Comparison of ENCODE assay signal across 1 cellular context in genomic region chr16:75087040-75087979, GRCh38.
A peak's percentile ranks its signal among the peaks of the same experiment; 100 is the strongest.
TF ChIP-seq lines count a peak whose summit lies in the region.

No MANE protein-coding gene starts in this region.

TF ChIP-seq in K562, 482 proteins besides CTCF, POLR2A, EP300 and RAD21 (continued from another document and continues in another):
- TF ChIP-seq MNT (conservative IDR thresholded peaks at IDR 0.05) (peak; percentile 78 to 90), GABPB2 (CRISPR knock-in tag; conservative IDR thresholded peaks at IDR 0.05) (no peak), TCF3 (CRISPR knock-in tag; IDR thresholded peaks at IDR 0.05) (peak; percentile 77), YY1 (IDR thresholded peaks at IDR 0.05; ENCODE audit: borderline replicate concordance in 1 of 3, control insufficient read depth in 1 of 3, extremely low read depth in 1 of 3, insufficient read depth in 3 of 3, insufficient read length in 1 of 3, insufficient replicate concordance in 2 of 3, low read depth in 1 of 3, low read length in 2 of 3) (peak in 1 of 3 experiments; percentile 32), RBM14 (IDR thresholded peaks at IDR 0.05; ENCODE audit: borderline replicate concordance, insufficient read depth, low read depth, low read length) (no peak), SAP30 (IDR thresholded peaks at IDR 0.05; ENCODE audit: borderline replicate concordance, insufficient read depth, low read depth, low read length, poor library complexity, severe bottlenecking) (peak; percentile 83), ZBED1 (IDR thresholded peaks at IDR 0.05) (0 out of 2 replicates have a peak, but pooled peaks have one; percentile 38), FOXK2 (conservative IDR thresholded peaks at IDR 0.05 in 1 of 2, IDR thresholded peaks at IDR 0.05 in 1 of 2; ENCODE audit: low read depth in 2 of 2) (peak; percentile 61 to 67; a peak in 3 of 4 replicates), PPARD (CRISPR knock-in tag; IDR thresholded peaks at IDR 0.05) (no peak), ZBTB8A (IDR thresholded peaks at IDR 0.05; ENCODE audit: partially characterized antibody) (no peak), PKNOX1 (IDR thresholded peaks at IDR 0.05) (peak; percentile 65), SPI1 (IDR thresholded peaks at IDR 0.05; ENCODE audit: borderline replicate concordance, low read depth, low read length) (0 out of 2 replicates have a peak, but pooled peaks have one; percentile 10), RBBP5 (IDR thresholded peaks at IDR 0.05; ENCODE audit: borderline replicate concordance, insufficient read depth, low read length, poor library complexity, severe bottlenecking) (peak; percentile 63), ID3 (CRISPR knock-in tag; IDR thresholded peaks at IDR 0.05) (no peak), ID3 (tag; IDR thresholded peaks at IDR 0.05) (peak; percentile 59), ARNT (IDR thresholded peaks at IDR 0.05) (0 out of 4 replicates have a peak, but pooled peaks of 1 of the 2 experiments have one; percentile 26), ZNF239 (CRISPR knock-in tag; IDR thresholded peaks at IDR 0.05) (no peak), SNIP1 (IDR thresholded peaks at IDR 0.05; ENCODE audit: low read depth) (peak; percentile 46; the same call in 1 of the 2 replicates), CCNT2 (IDR thresholded peaks at IDR 0.05; ENCODE audit: borderline replicate concordance, extremely low read depth, insufficient read length, low read depth, low read length) (peak; percentile 26), ZNF408 (CRISPR knock-in tag; IDR thresholded peaks at IDR 0.05; ENCODE audit: low read depth) (no peak), XRCC5 (IDR thresholded peaks at IDR 0.05; ENCODE audit: low read depth, low read length) (peak; percentile 34; the same call in 1 of the 2 replicates), ZEB2 (IDR thresholded peaks at IDR 0.05) (0 out of 2 replicates have a peak, but pooled peaks have one; percentile 38), EP400 (IDR thresholded peaks at IDR 0.05) (0 out of 2 replicates have a peak, but pooled peaks have one; percentile 28), PML (IDR thresholded peaks at IDR 0.05; ENCODE audit: low read length) (0 out of 2 replicates have a peak, but pooled peaks have one; percentile 56), LEF1 (IDR thresholded peaks at IDR 0.05) (peak; percentile 81; the same call in 1 of the 2 replicates), POLR2AphosphoS5 (IDR thresholded peaks at IDR 0.05; ENCODE audit: control insufficient read depth, insufficient read depth, low read depth, low read length) (peak; percentile 34; the same call in 1 of the 2 replicates), CBFA2T2 (conservative IDR thresholded peaks at IDR 0.05) (peak; percentile 66), PHB (CRISPR knock-in tag; IDR thresholded peaks at IDR 0.05) (no peak), JUND (IDR thresholded peaks at IDR 0.05; ENCODE audit: borderline replicate concordance, low read depth, low read length) (peak; percentile 28; the same call in 1 of the 2 replicates), JUND (tag; IDR thresholded peaks at IDR 0.05; ENCODE audit: borderline replicate concordance, low read depth, low read length) (peak; percentile 59; the same call in 1 of the 3 replicates), CBFB (CRISPR knock-in tag; IDR thresholded peaks at IDR 0.05) (0 out of 2 replicates have a peak, but pooled peaks have one; percentile 28), BHLHE40 (IDR thresholded peaks at IDR 0.05; ENCODE audit: low read length) (0 out of 2 replicates have a peak, but pooled peaks have one; percentile 8), MLLT1 (IDR thresholded peaks at IDR 0.05) (peak in 1 of 2 experiments; percentile 52; a peak in 1 of 4 replicates), HDAC8 (tag; IDR thresholded peaks at IDR 0.05) (no peak), SIN3A (IDR thresholded peaks at IDR 0.05; ENCODE audit: borderline replicate concordance in 2 of 2, control insufficient read depth in 1 of 2, low read depth in 2 of 2, low read length in 2 of 2) (0 out of 4 replicates have a peak, but pooled peaks of 1 of the 2 experiments have one; percentile 70), FOXA1 (IDR thresholded peaks at IDR 0.05; ENCODE audit: borderline replicate concordance) (peak; percentile 78), DACH1 (IDR thresholded peaks at IDR 0.05; ENCODE audit: partially characterized antibody) (peak; percentile 35), TEAD4 (IDR thresholded peaks at IDR 0.05; ENCODE audit: low read length) (peak; percentile 37; the same call in 1 of the 2 replicates), TEAD4 (CRISPR knock-in tag; IDR thresholded peaks at IDR 0.05; ENCODE audit: borderline replicate concordance) (no peak), RCOR1 (IDR thresholded peaks at IDR 0.05; ENCODE audit: borderline replicate concordance in 1 of 2, low read depth in 2 of 2, low read length in 2 of 2) (peak in 1 of 2 experiments; percentile 59; a peak in 2 of 4 replicates), NRF1 (conservative IDR thresholded peaks at IDR 0.05 in 1 of 2, IDR thresholded peaks at IDR 0.05 in 1 of 2) (peak; percentile 71 to 76), MECOM (CRISPR knock-in tag; IDR thresholded peaks at IDR 0.05) (0 out of 2 replicates have a peak, but pooled peaks have one; percentile 6), ZBTB17 (CRISPR knock-in tag; IDR thresholded peaks at IDR 0.05) (peak; percentile 86)
- TF ChIP-seq, protein P1, sequence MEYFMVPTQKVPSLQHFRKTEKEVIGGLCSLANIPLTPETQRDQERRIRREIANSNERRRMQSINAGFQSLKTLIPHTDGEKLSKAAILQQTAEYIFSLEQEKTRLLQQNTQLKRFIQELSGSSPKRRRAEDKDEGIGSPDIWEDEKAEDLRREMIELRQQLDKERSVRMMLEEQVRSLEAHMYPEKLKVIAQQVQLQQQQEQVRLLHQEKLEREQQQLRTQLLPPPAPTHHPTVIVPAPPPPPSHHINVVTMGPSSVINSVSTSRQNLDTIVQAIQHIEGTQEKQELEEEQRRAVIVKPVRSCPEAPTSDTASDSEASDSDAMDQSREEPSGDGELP (CRISPR knock-in tag; IDR thresholded peaks at IDR 0.05; ENCODE audit: borderline replicate concordance), result peak; percentile 79
- TF ChIP-seq, protein P2, sequence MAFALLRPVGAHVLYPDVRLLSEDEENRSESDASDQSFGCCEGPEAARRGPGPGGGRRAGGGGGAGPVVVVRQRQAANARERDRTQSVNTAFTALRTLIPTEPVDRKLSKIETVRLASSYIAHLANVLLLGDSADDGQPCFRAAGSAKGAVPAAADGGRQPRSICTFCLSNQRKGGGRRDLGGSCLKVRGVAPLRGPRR (CRISPR knock-in tag; IDR thresholded peaks at IDR 0.05), result no peak
- TF ChIP-seq, protein P3, sequence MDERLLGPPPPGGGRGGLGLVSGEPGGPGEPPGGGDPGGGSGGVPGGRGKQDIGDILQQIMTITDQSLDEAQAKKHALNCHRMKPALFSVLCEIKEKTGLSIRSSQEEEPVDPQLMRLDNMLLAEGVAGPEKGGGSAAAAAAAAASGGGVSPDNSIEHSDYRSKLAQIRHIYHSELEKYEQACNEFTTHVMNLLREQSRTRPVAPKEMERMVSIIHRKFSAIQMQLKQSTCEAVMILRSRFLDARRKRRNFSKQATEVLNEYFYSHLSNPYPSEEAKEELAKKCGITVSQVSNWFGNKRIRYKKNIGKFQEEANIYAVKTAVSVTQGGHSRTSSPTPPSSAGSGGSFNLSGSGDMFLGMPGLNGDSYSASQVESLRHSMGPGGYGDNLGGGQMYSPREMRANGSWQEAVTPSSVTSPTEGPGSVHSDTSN (CRISPR knock-in tag; IDR thresholded peaks at IDR 0.05; ENCODE audit: low read depth), result no peak
- TF ChIP-seq, protein P3 (tag; conservative IDR thresholded peaks at IDR 0.05; ENCODE audit: low read depth), result peak; percentile 69
- TF ChIP-seq, protein P4, sequence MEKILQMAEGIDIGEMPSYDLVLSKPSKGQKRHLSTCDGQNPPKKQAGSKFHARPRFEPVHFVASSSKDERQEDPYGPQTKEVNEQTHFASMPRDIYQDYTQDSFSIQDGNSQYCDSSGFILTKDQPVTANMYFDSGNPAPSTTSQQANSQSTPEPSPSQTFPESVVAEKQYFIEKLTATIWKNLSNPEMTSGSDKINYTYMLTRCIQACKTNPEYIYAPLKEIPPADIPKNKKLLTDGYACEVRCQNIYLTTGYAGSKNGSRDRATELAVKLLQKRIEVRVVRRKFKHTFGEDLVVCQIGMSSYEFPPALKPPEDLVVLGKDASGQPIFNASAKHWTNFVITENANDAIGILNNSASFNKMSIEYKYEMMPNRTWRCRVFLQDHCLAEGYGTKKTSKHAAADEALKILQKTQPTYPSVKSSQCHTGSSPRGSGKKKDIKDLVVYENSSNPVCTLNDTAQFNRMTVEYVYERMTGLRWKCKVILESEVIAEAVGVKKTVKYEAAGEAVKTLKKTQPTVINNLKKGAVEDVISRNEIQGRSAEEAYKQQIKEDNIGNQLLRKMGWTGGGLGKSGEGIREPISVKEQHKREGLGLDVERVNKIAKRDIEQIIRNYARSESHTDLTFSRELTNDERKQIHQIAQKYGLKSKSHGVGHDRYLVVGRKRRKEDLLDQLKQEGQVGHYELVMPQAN (IDR thresholded peaks at IDR 0.05; ENCODE audit: borderline replicate concordance), result peak; percentile 67; the same call in 1 of the 2 replicates
- TF ChIP-seq, protein P5, sequence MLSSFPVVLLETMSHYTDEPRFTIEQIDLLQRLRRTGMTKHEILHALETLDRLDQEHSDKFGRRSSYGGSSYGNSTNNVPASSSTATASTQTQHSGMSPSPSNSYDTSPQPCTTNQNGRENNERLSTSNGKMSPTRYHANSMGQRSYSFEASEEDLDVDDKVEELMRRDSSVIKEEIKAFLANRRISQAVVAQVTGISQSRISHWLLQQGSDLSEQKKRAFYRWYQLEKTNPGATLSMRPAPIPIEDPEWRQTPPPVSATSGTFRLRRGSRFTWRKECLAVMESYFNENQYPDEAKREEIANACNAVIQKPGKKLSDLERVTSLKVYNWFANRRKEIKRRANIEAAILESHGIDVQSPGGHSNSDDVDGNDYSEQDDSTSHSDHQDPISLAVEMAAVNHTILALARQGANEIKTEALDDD (IDR thresholded peaks at IDR 0.05), result 0 out of 2 replicates have a peak, but pooled peaks have one; percentile 6
- TF ChIP-seq, protein P6, sequence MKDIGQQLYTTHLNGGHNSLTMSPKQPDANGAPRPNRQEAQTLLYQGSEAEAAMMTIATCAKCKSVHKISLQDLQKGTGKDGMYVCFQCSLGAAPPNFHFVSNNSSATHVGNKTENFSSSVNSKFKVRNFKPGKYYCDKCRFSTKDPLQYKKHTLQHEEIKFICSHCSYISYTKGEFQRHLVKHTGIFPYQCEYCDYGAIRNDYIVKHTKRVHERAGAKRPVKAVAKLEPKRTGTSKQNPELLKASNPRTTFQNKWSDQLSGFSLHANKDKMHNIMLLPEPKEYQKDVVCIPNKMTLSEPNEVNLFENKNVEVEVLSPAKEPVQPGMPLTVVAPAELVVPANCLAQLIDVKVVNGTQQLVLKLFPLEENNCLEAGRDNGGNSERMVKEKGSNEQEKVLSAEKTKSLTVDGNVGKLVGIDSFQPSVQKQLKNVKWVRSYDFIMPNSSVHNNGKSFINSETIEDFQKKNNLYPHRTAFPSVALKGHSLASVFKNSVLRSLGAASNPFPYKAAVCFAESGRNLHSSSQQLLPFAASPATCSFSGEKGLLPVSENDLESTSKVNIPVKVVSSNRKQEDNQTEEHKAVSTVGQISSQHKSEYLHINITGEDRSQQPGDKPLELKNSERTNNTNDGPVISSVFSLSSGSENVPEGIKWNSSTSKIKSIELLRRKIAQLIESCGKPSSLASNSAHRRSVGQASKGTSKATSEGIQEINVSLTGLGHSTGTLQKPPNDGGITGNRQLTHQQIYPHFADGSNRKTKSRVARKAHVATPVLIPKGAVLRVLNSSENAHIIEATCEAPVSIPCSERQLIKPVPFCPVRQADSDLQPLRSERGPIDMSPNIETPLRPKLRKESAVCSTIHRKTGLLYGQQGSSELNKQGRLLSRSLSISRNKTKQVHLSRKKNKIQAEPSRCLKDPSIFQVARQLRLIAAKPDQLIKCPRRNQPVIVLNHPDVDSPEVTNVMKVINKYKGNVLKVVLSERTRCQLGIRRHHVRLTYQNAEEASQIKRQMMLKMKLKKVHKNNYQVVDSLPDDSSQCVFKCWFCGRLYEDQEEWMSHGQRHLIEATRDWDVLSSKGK (CRISPR knock-in tag; IDR thresholded peaks at IDR 0.05), result no peak
